Comparison of ENCODE assay signal across 10 cellular contexts in the genomic region with DNA sequence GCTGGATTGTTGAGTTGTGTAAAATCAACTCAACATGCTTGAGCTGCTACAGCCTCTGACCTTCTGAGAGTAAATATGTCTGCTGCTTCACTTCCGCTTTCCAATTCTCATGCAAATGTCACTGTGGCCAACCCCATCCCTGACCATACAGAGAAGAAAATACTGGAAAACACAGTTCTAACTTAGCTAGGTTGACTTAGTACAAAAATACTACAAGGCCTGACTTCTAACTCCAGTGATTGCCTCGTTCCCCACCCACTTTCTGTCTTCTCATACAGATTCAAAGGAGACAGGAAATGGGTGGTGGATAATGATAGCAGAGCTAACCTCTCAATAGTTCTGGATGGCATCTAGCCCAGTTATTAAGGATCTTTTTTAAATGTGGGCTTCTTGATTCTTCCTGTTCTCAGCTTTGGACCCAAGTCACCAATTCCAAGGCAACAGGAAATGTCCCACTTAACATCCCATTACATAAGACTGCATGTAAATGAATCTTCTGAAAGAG.
A peak's percentile ranks its signal among the peaks of the same experiment; 100 is the strongest.
DNase-seq lines count a peak whose midpoint lies in the region; ATAC-seq and TF ChIP-seq lines count a peak whose summit lies in the region.
"Had no signal": no experiment of that assay in that cellular context is flagged by ENCODE, and none has a peak within 500 bp of the region (broad histone marks: within the 10 kb centered on the region; RNA-seq: fewer than 3 reads in every experiment).

No MANE protein-coding gene starts in this region.

- no peak overlapping the region for H3K4me3 ChIP-seq in Karpas-422 (ENCODE audit: low read length)

- H3K4me3 Mint-ChIP-seq in nephron progenitor cell = no peak overlapping the region

- peaks cover 8% of the 10 kb centered on the region for H3K4me1 ChIP-seq in Karpas-422 (ENCODE audit: low read length)

- peaks cover 6% of the 10 kb centered on the region for H3K4me1 Mint-ChIP-seq in nephron progenitor cell

- H3K79me2 ChIP-seq in Karpas-422 (ENCODE audit: low read length) = no peaks in the 10 kb centered on the region

- H3K4me2 ChIP-seq in Karpas-422 (ENCODE audit: low read depth, low read length, poor library complexity, severe bottlenecking) = no peak overlapping the region
- H3K4me2 ChIP-seq: SK-N-SH had no signal

- no peak overlapping the region for H3K27ac ChIP-seq in Karpas-422 (ENCODE audit: low read length)

- no peaks in the 10 kb centered on the region for H4K20me1 ChIP-seq in Karpas-422 (ENCODE audit: insufficient read depth, low read depth, low read length)

- TF ChIP-seq CTCF in nephron progenitor cell (IDR thresholded peaks at IDR 0.05) = no peak

- H3K36me3 Mint-ChIP-seq in nephron progenitor cell (ENCODE audit: low read depth) = peaks cover 30% of the 10 kb centered on the region

- DNase-seq in Karpas-422 (peak; percentile 43), dermis blood vessel endothelial cell (peak; percentile 40), iPS-NIHi11 (ENCODE audit: low spot score) (no peak), nephron progenitor cell (no peak)
- DNase-seq: SK-N-SH; stimulated activated naive CD8-positive, alpha-beta T cell treated with anti-CD3 and anti-CD28 coated beads, Interleukin-15, Interleukin-2, amounts not matched to agents 100 U/mL and 50 U/mL, for 24 hours had no signal

- H3K27me3 ChIP-seq in Karpas-422 (ENCODE audit: low read length) = no peaks in the 10 kb centered on the region

- no peak overlapping the region for H3K27ac Mint-ChIP-seq in nephron progenitor cell

- H3K27me3 Mint-ChIP-seq in nephron progenitor cell (ENCODE audit: low read depth, poor library complexity) = peaks cover 4% of the 10 kb centered on the region

- ATAC-seq in GM18511 (IDR thresholded peaks at IDR 0.05; ENCODE audit: unreplicated experiment) (peak; percentile 86), GM21515 (IDR thresholded peaks at IDR 0.05; ENCODE audit: unreplicated experiment) (peak; percentile 67), GM21390 (IDR thresholded peaks at IDR 0.05; ENCODE audit: unreplicated experiment) (no peak), GM21825 (IDR thresholded peaks at IDR 0.05; ENCODE audit: unreplicated experiment) (no peak)
- ATAC-seq: stimulated activated naive CD8-positive, alpha-beta T cell treated with anti-CD3 and anti-CD28 coated beads, Interleukin-15, Interleukin-2, amounts not matched to agents 100 U/mL and 50 U/mL, for 24 hours had no signal

- peak overlapping the region; percentile 84 for H2AFZ ChIP-seq in Karpas-422 (ENCODE audit: low read length)

- no peaks in the 10 kb centered on the region for H3K36me3 ChIP-seq in Karpas-422 (ENCODE audit: insufficient read depth, low read length)

- no peak overlapping the region for H3K9ac ChIP-seq in Karpas-422 (ENCODE audit: low read length)
- H3K9ac ChIP-seq: SK-N-SH had no signal

- H3K9me2 ChIP-seq in Karpas-422 (replicated peaks; ENCODE audit: insufficient read depth, low read length) = no peaks in the 10 kb centered on the region
- H3K9me2 ChIP-seq: SK-N-SH had no signal

- H3K9me3 ChIP-seq in Karpas-422 (ENCODE audit: low read length) = no peaks in the 10 kb centered on the region
- H3K9me3 ChIP-seq: SK-N-SH had no signal

- H3K9me3 Mint-ChIP-seq in nephron progenitor cell = peaks cover 45% of the 10 kb centered on the region

Comparison
In these comparisons a context has a peak if more than half of its experiments do, and no peak if none do; other contexts are left out.
1. ATAC-seq: peak in GM18511 (single experiment) and GM21515 (single experiment); none in GM21390 (single experiment) and GM21825 (single experiment).
2. DNase-seq: peak in Karpas-422 (single experiment) and dermis blood vessel endothelial cell (single experiment); none in iPS-NIHi11 (single experiment) and nephron progenitor cell (single experiment).